In the genomic region with DNA sequence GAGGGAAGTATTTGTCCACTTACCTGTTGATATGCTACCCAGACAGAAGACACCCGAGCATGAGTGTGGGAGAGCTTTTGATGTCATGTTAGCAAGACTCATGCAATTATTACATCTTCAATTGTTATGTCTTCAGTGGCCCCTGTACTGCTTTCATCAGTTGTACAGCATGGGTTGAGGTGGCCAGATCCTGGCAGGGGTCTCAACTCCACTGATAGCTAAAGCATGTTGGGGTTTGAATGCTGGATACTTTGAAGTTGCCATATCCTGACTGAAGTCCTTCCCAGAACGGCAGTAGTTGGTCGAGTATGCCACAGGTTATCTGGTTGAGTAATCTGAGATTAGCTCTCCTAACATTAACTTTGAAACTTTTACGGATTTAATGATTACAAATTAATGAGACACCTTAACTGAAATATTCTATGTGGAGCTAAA, we compare ENCODE assay signal across 8 cellular contexts. TPM values are rescaled to one million over a fixed set of nuclear protein-coding genes. Genes with fewer than 3 reads are reported as not detected.
DNase-seq lines count a peak whose midpoint lies in the region; ATAC-seq, FAIRE-seq and TF ChIP-seq lines count a peak whose summit lies in the region.

No MANE protein-coding gene starts in this region.

- no peaks in the 10 kb centered on the region for H3K27me3 Mint-ChIP-seq in activated naive CD4-positive, alpha-beta T cell treated with anti-CD3 and anti-CD28 coated beads, Interleukin-2, amount 50 U/mL, for 24 hours
- no peaks in the 10 kb centered on the region for H3K27me3 Mint-ChIP-seq in activated naive CD8-positive, alpha-beta T cell treated with anti-CD3 and anti-CD28 coated beads, Interleukin-2, amount 10 ng/mL, durations not matched to agents 7 days and 5 days

- no peak overlapping the region for H2AFZ ChIP-seq in HepG2 (ENCODE audit: low read length)

- peaks cover 10% of the 10 kb centered on the region for H3K36me3 Mint-ChIP-seq in activated naive CD4-positive, alpha-beta T cell treated with anti-CD3 and anti-CD28 coated beads, Interleukin-2, amount 50 U/mL, for 24 hours
- peaks cover 9% of the 10 kb centered on the region for H3K36me3 Mint-ChIP-seq in activated naive CD8-positive, alpha-beta T cell treated with anti-CD3 and anti-CD28 coated beads, Interleukin-2, amount 10 ng/mL, durations not matched to agents 7 days and 5 days

- no peaks in the 10 kb centered on the region; a peak in 1 of 5 replicates for H3K27me3 ChIP-seq in HepG2 (ENCODE audit: control insufficient read depth in 1 of 2, insufficient read depth in 2 of 2, low read length in 2 of 2)

- H3K4me1 ChIP-seq in HepG2 (ENCODE audit: insufficient read depth, low read length), result peaks cover 45% of the 10 kb centered on the region
- no peaks in the 10 kb centered on the region for H3K4me1 ChIP-seq in urinary bladder (ENCODE audit: insufficient read depth)

- TF ChIP-seq CTCF in HepG2 (CRISPR knock-in tag; IDR thresholded peaks at IDR 0.05), result no peak

- TF ChIP-seq EP300 in HepG2 (IDR thresholded peaks at IDR 0.05; ENCODE audit: low read depth in 2 of 2, low read length in 2 of 2), result no peak
- TF ChIP-seq EP300 in HepG2 (CRISPR knock-in tag; IDR thresholded peaks at IDR 0.05; ENCODE audit: borderline replicate concordance), result no peak

- TF ChIP-seq POLR2A in HepG2 (IDR thresholded peaks at IDR 0.05; ENCODE audit: insufficient read depth in 1 of 2, low read depth in 2 of 2, low read length in 2 of 2), result peak in 1 of 2 experiments; percentile 50; a peak in 1 of 4 replicates

- H3K4me3 ChIP-seq in HepG2 (replicated peaks in 1 of 3; ENCODE audit: insufficient read depth in 1 of 3, low read depth in 2 of 3, low read length in 3 of 3) (peak overlapping the region; percentile 86 to 98 (median 97)), urinary bladder (ENCODE audit: low read depth, low read length) (peak overlapping the region; percentile 97)

- in situ Hi-C loops in HepG2 (cut with HindIII; ENCODE audit: extremely low pct_ligation_motif_present, low pct_unique_long_range_greater_than_20kb), result no loop called here

- no peaks in the 10 kb centered on the region for H3K9me3 ChIP-seq in HepG2 (ENCODE audit: low read length)

- DNase-seq in activated naive CD4-positive, alpha-beta T cell (lab: John Stamatoyannopoulos, UW), result no peak
- no peak for DNase-seq in activated naive CD8-positive, alpha-beta T cell treated with anti-CD3 and anti-CD28 coated beads, Interleukin-2, amount 10 ng/mL, durations not matched to agents 7 days and 5 days
- DNase-seq in HepG2 (ENCODE audit: low spot score) (peak; percentile 65), posterior vena cava (ENCODE audit: low spot score) (no peak)
- DNase-seq in stimulated activated CD4-positive, alpha-beta T cell treated with anti-CD3 and anti-CD28 coated beads, Interleukin-4, amount 100 ng/mL, for 1 hour, result no peak

- BruUV-seq in HepG2 (replicated peaks; lab: Mats Ljungman, UMichigan), result TSS peak; percentile 51

- H4K20me1 ChIP-seq in HepG2 (ENCODE audit: insufficient read depth, low read length), result peaks cover 52% of the 10 kb centered on the region

- peak overlapping the region; percentile 71 for H3K27ac ChIP-seq in HepG2 (ENCODE audit: extremely low read length, insufficient read depth, low read length)
- no peak overlapping the region for H3K27ac ChIP-seq in urinary bladder (ENCODE audit: low read depth)

- H3K4me1 Mint-ChIP-seq in activated naive CD4-positive, alpha-beta T cell treated with anti-CD3 and anti-CD28 coated beads, Interleukin-2, amount 50 U/mL, for 24 hours, result peaks cover 37% of the 10 kb centered on the region
- H3K4me1 Mint-ChIP-seq in activated naive CD8-positive, alpha-beta T cell treated with anti-CD3 and anti-CD28 coated beads, Interleukin-2, amount 10 ng/mL, durations not matched to agents 7 days and 5 days, result peaks cover 19% of the 10 kb centered on the region

- peaks cover 10 to 24% of the 10 kb centered on the region in 2 experiments for H3K36me3 ChIP-seq in HepG2 (replicated peaks in 1 of 2; ENCODE audit: control insufficient read depth in 1 of 2, insufficient read depth in 2 of 2, low read length in 2 of 2)
- no peaks in the 10 kb centered on the region for H3K36me3 ChIP-seq in urinary bladder (ENCODE audit: insufficient read depth)

- TF ChIP-seq RAD21 in HepG2 (CRISPR knock-in tag; IDR thresholded peaks at IDR 0.05), result no peak

- no peak for ATAC-seq in activated naive CD8-positive, alpha-beta T cell treated with anti-CD3 and anti-CD28 coated beads, Interleukin-2, amount 10 ng/mL, durations not matched to agents 7 days and 5 days (ENCODE audit: low read depth)
- ATAC-seq in HepG2 (peak; percentile 11), HG03439 (IDR thresholded peaks at IDR 0.05; ENCODE audit: unreplicated experiment) (no peak)

- CTCF ChIA-PET in HepG2 (lab: Yijun Ruan, JAX; ENCODE audit: low intra/inter-chr PET ratio, low total read pairs), result no interaction called here

- intact Hi-C loops in HepG2 (cut with micrococcal nuclease; ENCODE audit: unreplicated experiment), result loop anchor here (1.0 kb wide), 1 partner anchor 70 kb away; no protein-coding TSS in a partner anchor
- intact Hi-C loops in posterior vena cava (cut with DNase I), result no loop called here

- POLR2A ChIA-PET in activated naive CD8-positive, alpha-beta T cell treated with anti-CD3 and anti-CD28 coated beads, Interleukin-2, amount 10 ng/mL, durations not matched to agents 7 days and 5 days (lab: Charles Lee), result interaction anchor here (0.5 to 0.8 kb wide), 3 partner anchors 13 to 212 kb away, joined by 3 read pairs; no protein-coding TSS in a partner anchor
- POLR2A ChIA-PET in HepG2 (lab: Yijun Ruan, JAX), result interaction anchor here (0.8 to 2.7 kb wide), 7 partner anchors 11 to 795 kb away, joined by 3 to 13 read pairs (median 5); partner anchors contain the start of gene LRRN4

- FAIRE-seq in HepG2 (lab: Jason Lieb, UNC), result no peak

- H3K79me2 ChIP-seq in HepG2 (ENCODE audit: insufficient read depth, low read length), result peaks cover 53% of the 10 kb centered on the region

- no peaks in the 10 kb centered on the region for H3K9me3 Mint-ChIP-seq in activated naive CD4-positive, alpha-beta T cell treated with anti-CD3 and anti-CD28 coated beads, Interleukin-2, amount 50 U/mL, for 24 hours
- no peaks in the 10 kb centered on the region for H3K9me3 Mint-ChIP-seq in activated naive CD8-positive, alpha-beta T cell treated with anti-CD3 and anti-CD28 coated beads, Interleukin-2, amount 10 ng/mL, durations not matched to agents 7 days and 5 days

- H3K4me2 ChIP-seq in HepG2 (ENCODE audit: low read depth, low read length), result peak overlapping the region; percentile 87

- 2% methylated on average over 4 of the region's 4 CpGs for WGBS in HepG2 (ENCODE audit: low lambda C conversion rate)
- WGBS in urinary bladder, result 10% methylated on average over 4 of the region's 4 CpGs

- peak overlapping the region; percentile 92 for H3K9ac ChIP-seq in HepG2 (ENCODE audit: insufficient read depth, low read depth, low read length)

- peak overlapping the region; percentile 98 for H3K4me3 Mint-ChIP-seq in activated naive CD4-positive, alpha-beta T cell treated with anti-CD3 and anti-CD28 coated beads, Interleukin-2, amount 50 U/mL, for 24 hours
- H3K4me3 Mint-ChIP-seq in activated naive CD8-positive, alpha-beta T cell treated with anti-CD3 and anti-CD28 coated beads, Interleukin-2, amount 10 ng/mL, durations not matched to agents 7 days and 5 days, result peak overlapping the region; percentile 98

- no peak overlapping the region for H3K27ac Mint-ChIP-seq in activated naive CD4-positive, alpha-beta T cell treated with anti-CD3 and anti-CD28 coated beads, Interleukin-2, amount 50 U/mL, for 24 hours
- no peak overlapping the region for H3K27ac Mint-ChIP-seq in activated naive CD8-positive, alpha-beta T cell treated with anti-CD3 and anti-CD28 coated beads, Interleukin-2, amount 10 ng/mL, durations not matched to agents 7 days and 5 days

RNA-seq across cellular contexts. Expression of gene CRLS1, which starts 1.2 kb away (rescaled TPM):
- total RNA-seq in activated naive CD8-positive, alpha-beta T cell treated with anti-CD3 and anti-CD28 coated beads, Interleukin-2, amount 10 ng/mL, durations not matched to agents 7 days and 5 days, result 10 to 100 TPM; 24.6 to 26.3 TPM
- total RNA-seq in HepG2 (2016; rRNA removed; fragmentation: Illumina TruSeq; extraction: Trizol) (281 and 337 TPM in 2 replicates), urinary bladder (69.9 TPM), posterior vena cava (10 to 100 TPM; 34.0 to 50.7 TPM)
- total RNA-seq in HepG2 (2016; cell fraction: cytosol; rRNA removed; fragmentation: Illumina TruSeq; extraction: Trizol; ENCODE audit: low read depth), result 75.0 and 86.3 TPM in 2 replicates
- total RNA-seq in HepG2 (2016; cell fraction: insoluble cytoplasmic fraction; rRNA removed; fragmentation: Illumina TruSeq; extraction: Trizol), result 288 and 374 TPM in 2 replicates
- total RNA-seq in HepG2 (2016; cell fraction: membrane; rRNA removed; fragmentation: Illumina TruSeq; extraction: Trizol), result 243 and 244 TPM in 2 replicates
- total RNA-seq in HepG2 (2016; cell fraction: nucleus; rRNA removed; fragmentation: Illumina TruSeq; extraction: Trizol), result 171 and 177 TPM in 2 replicates
- polyA plus RNA-seq in HepG2 (2011; rRNA removed) (188 and 295 TPM in 2 replicates), urinary bladder (37.6 TPM)
- 117 and 135 TPM in 2 replicates for polyA plus RNA-seq in HepG2 (2011; cell fraction: cytosol; rRNA removed)
- polyA plus RNA-seq in HepG2 (2011; cell fraction: nucleus; rRNA removed), result 60.7 and 71.4 TPM in 2 replicates
- polyA plus RNA-seq in HepG2 (2012), result 64.0 and 97.7 TPM in 2 replicates
- polyA plus RNA-seq in HepG2 (2016; cell fraction: cytosol; fragmentation: Illumina TruSeq; extraction: Trizol; ENCODE audit: low read depth), result 86.8 and 106 TPM in 2 replicates
- 279 and 309 TPM in 2 replicates for polyA plus RNA-seq in HepG2 (2016; cell fraction: insoluble cytoplasmic fraction; fragmentation: Illumina TruSeq; extraction: Trizol; ENCODE audit: low read depth)
- 174 and 198 TPM in 2 replicates for polyA plus RNA-seq in HepG2 (2016; cell fraction: membrane; fragmentation: Illumina TruSeq; extraction: Trizol; ENCODE audit: low read depth)
- 265 and 274 TPM in 2 replicates for polyA plus RNA-seq in HepG2 (2016; cell fraction: nucleus; fragmentation: Illumina TruSeq; extraction: Trizol; ENCODE audit: insufficient read depth, low read depth)
- polyA minus RNA-seq in HepG2 (2011; rRNA and poly(A)+ RNA removed; ENCODE audit: low replicate concordance), result 26.0 and 94.6 TPM in 2 replicates
- polyA minus RNA-seq in HepG2 (2011; cell fraction: cytosol; rRNA and poly(A)+ RNA removed), result 47.1 and 47.6 TPM in 2 replicates
- polyA minus RNA-seq in HepG2 (2011; cell fraction: nucleus; rRNA and poly(A)+ RNA removed), result 58.6 and 95.4 TPM in 2 replicates

RNA-seq across cellular contexts. Expression of gene LRRN4, which starts 46.7 kb away (rescaled TPM):
- not detected for total RNA-seq in activated naive CD8-positive, alpha-beta T cell treated with anti-CD3 and anti-CD28 coated beads, Interleukin-2, amount 10 ng/mL, durations not matched to agents 7 days and 5 days
- 0.20 and 0.25 TPM in 2 replicates for total RNA-seq in HepG2 (2016; rRNA removed; fragmentation: Illumina TruSeq; extraction: Trizol)
- not detected in 2 replicates for total RNA-seq in HepG2 (2016; cell fraction: cytosol; rRNA removed; fragmentation: Illumina TruSeq; extraction: Trizol; ENCODE audit: low read depth)
- 0.13 TPM in 1 of 2 replicates, not detected in the other for total RNA-seq in HepG2 (2016; cell fraction: insoluble cytoplasmic fraction; rRNA removed; fragmentation: Illumina TruSeq; extraction: Trizol)
- total RNA-seq in HepG2 (2016; cell fraction: membrane; rRNA removed; fragmentation: Illumina TruSeq; extraction: Trizol), result 0.17 TPM in 1 of 2 replicates, not detected in the other
- total RNA-seq in HepG2 (2016; cell fraction: nucleus; rRNA removed; fragmentation: Illumina TruSeq; extraction: Trizol), result 0.22 TPM in 1 of 2 replicates, not detected in the other
- polyA plus RNA-seq in HepG2 (2011; rRNA removed), result 0.10 and 0.15 TPM in 2 replicates
- polyA plus RNA-seq in HepG2 (2011; cell fraction: cytosol; rRNA removed), result 0.04 and 0.15 TPM in 2 replicates
- 0.19 TPM in 2 replicates for polyA plus RNA-seq in HepG2 (2011; cell fraction: nucleus; rRNA removed)
- polyA plus RNA-seq in HepG2 (2012), result 0.07 and 0.11 TPM in 2 replicates
- 0.03 and 0.06 TPM in 2 replicates for polyA plus RNA-seq in HepG2 (2016; cell fraction: cytosol; fragmentation: Illumina TruSeq; extraction: Trizol; ENCODE audit: low read depth)
- polyA plus RNA-seq in HepG2 (2016; cell fraction: insoluble cytoplasmic fraction; fragmentation: Illumina TruSeq; extraction: Trizol; ENCODE audit: low read depth), result 0.20 and 0.35 TPM in 2 replicates
- polyA plus RNA-seq in HepG2 (2016; cell fraction: membrane; fragmentation: Illumina TruSeq; extraction: Trizol; ENCODE audit: low read depth), result 0.07 TPM in 1 of 2 replicates, not detected in the other
- 0.28 and 0.33 TPM in 2 replicates for polyA plus RNA-seq in HepG2 (2016; cell fraction: nucleus; fragmentation: Illumina TruSeq; extraction: Trizol; ENCODE audit: insufficient read depth, low read depth)
- 0.44 TPM in 1 of 2 replicates, not detected in the other for polyA minus RNA-seq in HepG2 (2011; rRNA and poly(A)+ RNA removed; ENCODE audit: low replicate concordance)
- 0.18 TPM in 1 of 2 replicates, not detected in the other for polyA minus RNA-seq in HepG2 (2011; cell fraction: cytosol; rRNA and poly(A)+ RNA removed)
- 0.12 and 0.13 TPM in 2 replicates for polyA minus RNA-seq in HepG2 (2011; cell fraction: nucleus; rRNA and poly(A)+ RNA removed)
- 0.58 TPM for total RNA-seq in urinary bladder
- polyA plus RNA-seq in urinary bladder, result not detected
- total RNA-seq in posterior vena cava, result under 1 TPM; 0.10 to 0.19 TPM

RNA-seq across cellular contexts. Expression of gene MCM8, which starts 56.7 kb away (rescaled TPM):
- 10 to 100 TPM; 22.6 to 23.5 TPM for total RNA-seq in activated naive CD8-positive, alpha-beta T cell treated with anti-CD3 and anti-CD28 coated beads, Interleukin-2, amount 10 ng/mL, durations not matched to agents 7 days and 5 days
- total RNA-seq in HepG2 (2016; rRNA removed; fragmentation: Illumina TruSeq; extraction: Trizol), result 59.3 and 91.2 TPM in 2 replicates
- 15.7 and 19.4 TPM in 2 replicates for total RNA-seq in HepG2 (2016; cell fraction: cytosol; rRNA removed; fragmentation: Illumina TruSeq; extraction: Trizol; ENCODE audit: low read depth)
- total RNA-seq in HepG2 (2016; cell fraction: insoluble cytoplasmic fraction; rRNA removed; fragmentation: Illumina TruSeq; extraction: Trizol), result 56.1 and 90.3 TPM in 2 replicates
- 31.1 and 31.6 TPM in 2 replicates for total RNA-seq in HepG2 (2016; cell fraction: membrane; rRNA removed; fragmentation: Illumina TruSeq; extraction: Trizol)
- total RNA-seq in HepG2 (2016; cell fraction: nucleus; rRNA removed; fragmentation: Illumina TruSeq; extraction: Trizol), result 37.2 and 42.4 TPM in 2 replicates
- 7.7 and 11.5 TPM in 2 replicates for polyA plus RNA-seq in HepG2 (2011; rRNA removed)
- polyA plus RNA-seq in HepG2 (2011; cell fraction: cytosol; rRNA removed), result 4.4 and 5.6 TPM in 2 replicates
- polyA plus RNA-seq in HepG2 (2011; cell fraction: nucleus; rRNA removed), result 4.2 and 4.6 TPM in 2 replicates
- polyA plus RNA-seq in HepG2 (2012), result 9.5 and 15.9 TPM in 2 replicates
- polyA plus RNA-seq in HepG2 (2016; cell fraction: cytosol; fragmentation: Illumina TruSeq; extraction: Trizol; ENCODE audit: low read depth), result 2.3 and 2.4 TPM in 2 replicates
- 54.6 and 61.4 TPM in 2 replicates for polyA plus RNA-seq in HepG2 (2016; cell fraction: insoluble cytoplasmic fraction; fragmentation: Illumina TruSeq; extraction: Trizol; ENCODE audit: low read depth)
- polyA plus RNA-seq in HepG2 (2016; cell fraction: membrane; fragmentation: Illumina TruSeq; extraction: Trizol; ENCODE audit: low read depth), result 8.8 and 9.4 TPM in 2 replicates
- polyA plus RNA-seq in HepG2 (2016; cell fraction: nucleus; fragmentation: Illumina TruSeq; extraction: Trizol; ENCODE audit: insufficient read depth, low read depth), result 34.3 and 37.9 TPM in 2 replicates
- 4.8 and 11.3 TPM in 2 replicates for polyA minus RNA-seq in HepG2 (2011; rRNA and poly(A)+ RNA removed; ENCODE audit: low replicate concordance)
- polyA minus RNA-seq in HepG2 (2011; cell fraction: cytosol; rRNA and poly(A)+ RNA removed), result 7.7 and 10.4 TPM in 2 replicates
- 11.6 and 11.7 TPM in 2 replicates for polyA minus RNA-seq in HepG2 (2011; cell fraction: nucleus; rRNA and poly(A)+ RNA removed)
- 10.7 TPM for total RNA-seq in urinary bladder
- polyA plus RNA-seq in urinary bladder, result 5.4 TPM
- total RNA-seq in posterior vena cava, result 1 to 10 TPM; 4.3 to 4.4 TPM

RNA-seq across cellular contexts. Expression of gene TRMT6, which starts 56.8 kb away (rescaled TPM):
- 10 to 100 TPM; 14.7 to 15.1 TPM for total RNA-seq in activated naive CD8-positive, alpha-beta T cell treated with anti-CD3 and anti-CD28 coated beads, Interleukin-2, amount 10 ng/mL, durations not matched to agents 7 days and 5 days
- total RNA-seq in HepG2 (2016; rRNA removed; fragmentation: Illumina TruSeq; extraction: Trizol) (37.8 and 51.1 TPM in 2 replicates), urinary bladder (5.6 TPM), posterior vena cava (10 to 100 TPM in 1 of 2 donors, 1 to 10 TPM in 1; 8.5 to 12.0 TPM)
- 3.2 and 4.1 TPM in 2 replicates for total RNA-seq in HepG2 (2016; cell fraction: cytosol; rRNA removed; fragmentation: Illumina TruSeq; extraction: Trizol; ENCODE audit: low read depth)
- 36.1 and 50.1 TPM in 2 replicates for total RNA-seq in HepG2 (2016; cell fraction: insoluble cytoplasmic fraction; rRNA removed; fragmentation: Illumina TruSeq; extraction: Trizol)
- total RNA-seq in HepG2 (2016; cell fraction: membrane; rRNA removed; fragmentation: Illumina TruSeq; extraction: Trizol), result 11.6 and 12.7 TPM in 2 replicates
- 19.1 and 21.2 TPM in 2 replicates for total RNA-seq in HepG2 (2016; cell fraction: nucleus; rRNA removed; fragmentation: Illumina TruSeq; extraction: Trizol)
- polyA plus RNA-seq in HepG2 (2011; rRNA removed) (8.9 and 10.5 TPM in 2 replicates), urinary bladder (9.3 TPM)
- 6.0 and 8.6 TPM in 2 replicates for polyA plus RNA-seq in HepG2 (2011; cell fraction: cytosol; rRNA removed)
- polyA plus RNA-seq in HepG2 (2011; cell fraction: nucleus; rRNA removed), result 5.7 and 6.8 TPM in 2 replicates
- 14.7 and 17.7 TPM in 2 replicates for polyA plus RNA-seq in HepG2 (2012)
- 2.6 and 2.9 TPM in 2 replicates for polyA plus RNA-seq in HepG2 (2016; cell fraction: cytosol; fragmentation: Illumina TruSeq; extraction: Trizol; ENCODE audit: low read depth)
- 50.0 and 54.7 TPM in 2 replicates for polyA plus RNA-seq in HepG2 (2016; cell fraction: insoluble cytoplasmic fraction; fragmentation: Illumina TruSeq; extraction: Trizol; ENCODE audit: low read depth)
- 6.4 and 6.7 TPM in 2 replicates for polyA plus RNA-seq in HepG2 (2016; cell fraction: membrane; fragmentation: Illumina TruSeq; extraction: Trizol; ENCODE audit: low read depth)
- 31.4 and 32.2 TPM in 2 replicates for polyA plus RNA-seq in HepG2 (2016; cell fraction: nucleus; fragmentation: Illumina TruSeq; extraction: Trizol; ENCODE audit: insufficient read depth, low read depth)
- polyA minus RNA-seq in HepG2 (2011; rRNA and poly(A)+ RNA removed; ENCODE audit: low replicate concordance), result 2.2 and 4.1 TPM in 2 replicates
- polyA minus RNA-seq in HepG2 (2011; cell fraction: cytosol; rRNA and poly(A)+ RNA removed), result 7.7 and 7.9 TPM in 2 replicates
- polyA minus RNA-seq in HepG2 (2011; cell fraction: nucleus; rRNA and poly(A)+ RNA removed), result 9.3 and 13.8 TPM in 2 replicates
